18 cellular contexts compared by ENCODE assay signal in genomic region chr2:75986617-75987016, GRCh38.
A peak's percentile ranks its signal among the peaks of the same experiment; 100 is the strongest.
DNase-seq lines count a peak whose midpoint lies in the region; FAIRE-seq and TF ChIP-seq lines count a peak whose summit lies in the region.
"Had no signal": no experiment of that assay in that cellular context is flagged by ENCODE, and none has a peak within 500 bp of the region (broad histone marks: within the 10 kb centered on the region; RNA-seq: fewer than 3 reads in every experiment).

No MANE protein-coding gene starts in this region.

- H4K91ac ChIP-seq in H1 (replicated peaks; ENCODE audit: insufficient read length, low read length) = no peak overlapping the region

- H2AK5ac ChIP-seq in H1 (ENCODE audit: low read depth, low read length) = no peak overlapping the region

- peaks cover 49% of the 10 kb centered on the region for H3K4me1 Mint-ChIP-seq in neural crest cell
- H3K4me1 Mint-ChIP-seq in activated CD4-positive, alpha-beta T cell treated with anti-CD3 and anti-CD28 coated beads, Interleukin-2, amount 10 ng/mL, durations not matched to agents 24 days and 14 days = no peaks in the 10 kb centered on the region
- H3K4me1 Mint-ChIP-seq: B cell had no signal

- H3K79me2 ChIP-seq in H1 (ENCODE audit: control insufficient read depth in 1 of 2, insufficient read depth in 2 of 2, low read length in 2 of 2) = no peaks in the 10 kb centered on the region

- no peaks in the 10 kb centered on the region for H3K79me1 ChIP-seq in H1 (ENCODE audit: low read depth, low read length)

- no peak overlapping the region for H2BK120ac ChIP-seq in H1 (replicated peaks; ENCODE audit: low read depth, low read length)

- no peak overlapping the region for H2BK15ac ChIP-seq in H1 (ENCODE audit: low read length)

- peaks cover 11% of the 10 kb centered on the region for H3K9me3 Mint-ChIP-seq in neural crest cell
- no peaks in the 10 kb centered on the region for H3K9me3 Mint-ChIP-seq in activated CD4-positive, alpha-beta T cell treated with anti-CD3 and anti-CD28 coated beads, Interleukin-2, amount 10 ng/mL, durations not matched to agents 24 days and 14 days

- POLR2A ChIA-PET in A673 (lab: Charles Lee; ENCODE audit: low non-redundant PET) = no interaction called here
- POLR2A ChIA-PET in H1 (lab: Charles Lee; ENCODE audit: partially characterized antibody) = no interaction called here
- POLR2A ChIA-PET in HEK293T (lab: Yijun Ruan, JAX) = no interaction called here

- TF ChIP-seq CTCF in A673 (conservative IDR thresholded peaks at IDR 0.05; ENCODE audit: low read depth, low read length) (no peak), H1 (IDR thresholded peaks at IDR 0.05; ENCODE audit: control extremely low read depth in 1 of 3, insufficient read depth in 1 of 3, low read depth in 1 of 3, low read length in 3 of 3) (no peak), neural crest cell (conservative IDR thresholded peaks at IDR 0.05) (no peak)

- peak overlapping the region; percentile 79 for H3K27ac Mint-ChIP-seq in neural crest cell (ENCODE audit: unreplicated experiment)
- H3K27ac Mint-ChIP-seq in activated CD4-positive, alpha-beta T cell treated with anti-CD3 and anti-CD28 coated beads, Interleukin-2, amount 10 ng/mL, durations not matched to agents 24 days and 14 days = no peak overlapping the region
- H3K27ac Mint-ChIP-seq: B cell; CD4-positive, alpha-beta T cell had no signal

- intact Hi-C loops in A673 (cut with micrococcal nuclease; ENCODE audit: unreplicated experiment) = no loop called here
- intact Hi-C loops in activated CD4-positive, alpha-beta T cell treated with anti-CD3 and anti-CD28 coated beads, Interleukin-2, amount 10 ng/mL, durations not matched to agents 24 days and 14 days (cut with micrococcal nuclease) = no loop called here

- no peak overlapping the region for H3K4ac ChIP-seq in H1 (replicated peaks; ENCODE audit: insufficient read length, low read depth, low read length)

- peak overlapping the region; percentile 31 for H3K4me3 Mint-ChIP-seq in neural crest cell
- no peak overlapping the region for H3K4me3 Mint-ChIP-seq in activated CD4-positive, alpha-beta T cell treated with anti-CD3 and anti-CD28 coated beads, Interleukin-2, amount 10 ng/mL, durations not matched to agents 24 days and 14 days
- H3K4me3 Mint-ChIP-seq: B cell; CD4-positive, alpha-beta T cell had no signal

- no peak overlapping the region for H3K23ac ChIP-seq in H1 (ENCODE audit: insufficient read length)

- H3K36me3 ChIP-seq in A673 (ENCODE audit: insufficient read depth, low read length, poor library complexity, severe bottlenecking) (no peaks in the 10 kb centered on the region), HAP-1 (replicated peaks) (no peaks in the 10 kb centered on the region), H1 (ENCODE audit: control insufficient read depth in 2 of 4, insufficient read depth in 4 of 4, low read length in 3 of 4) (no peaks in the 10 kb centered on the region)

- no peaks in the 10 kb centered on the region for H3K9me3 ChIP-seq in A673 (ENCODE audit: low read depth, low read length, poor library complexity, severe bottlenecking)
- H3K9me3 ChIP-seq in HAP-1 = no peaks in the 10 kb centered on the region
- H3K9me3 ChIP-seq in H1 (ENCODE audit: insufficient read depth in 2 of 2, low read depth in 1 of 2, low read length in 1 of 2) = peaks cover 3 to 4% of the 10 kb centered on the region in 2 experiments; a peak in 1 of 4 replicates

- no peak overlapping the region for H2BK20ac ChIP-seq in H1 (ENCODE audit: low read length)

- H3K36me3 Mint-ChIP-seq in neural crest cell (ENCODE audit: low read depth) = peaks cover 20% of the 10 kb centered on the region
- no peaks in the 10 kb centered on the region for H3K36me3 Mint-ChIP-seq in activated CD4-positive, alpha-beta T cell treated with anti-CD3 and anti-CD28 coated beads, Interleukin-2, amount 10 ng/mL, durations not matched to agents 24 days and 14 days (ENCODE audit: low read depth)

- H2AFZ ChIP-seq in H1 (ENCODE audit: low read length) = 0 out of 2 replicates have a peak overlapping the region, but pooled peaks have one; percentile 33

- H3K4me3 ChIP-seq in A673 (ENCODE audit: low read depth, low read length, poor library complexity, severe bottlenecking) = no peak overlapping the region
- no peak overlapping the region for H3K4me3 ChIP-seq in HAP-1
- no peak overlapping the region for H3K4me3 ChIP-seq in H1 (ENCODE audit: extremely low read depth in 1 of 4, insufficient read depth in 2 of 4, low read depth in 3 of 4, low read length in 4 of 4)

- DNase-seq in A673 (ENCODE audit: low spot score) (peak; percentile 75), HAP-1 (ENCODE audit: low spot score in 2 of 2) (peak; percentile 69 to 90), H1 (ENCODE audit: low read depth in 1 of 2, low spot score in 2 of 2) (no peak), neural crest cell (ENCODE audit: low read depth, low spot score) (no peak), HEK293T (ENCODE audit: extremely low spot score) (no peak), RKO (ENCODE audit: low spot score) (no peak), T-helper 9 cell (no peak)
- DNase-seq in activated CD4-positive, alpha-beta T cell treated with anti-CD3 and anti-CD28 coated beads, Interleukin-2, amount 10 ng/mL, durations not matched to agents 24 days and 14 days = no peak
- DNase-seq: C1 segment of cervical spinal cord; CD4-positive, alpha-beta T cell; DMS153; DMS79 treated with DMSO at 0.1 percent for 48 hours; GF-D8; GOT3; HCEC 1CT; IMR-90 had no signal

- WGBS in H1 (ENCODE audit: extremely low coverage in 1 of 2, insufficient coverage in 1 of 2, insufficient read length in 1 of 2, insufficient replicate concordance in 2 of 2, low coverage in 1 of 2, low lambda C conversion rate in 2 of 2, missing lambda C conversion rate in 1 of 2), 2 experiments = 83% methylated on average over 4 of the region's 4 CpGs; no CpG with 5 or more reads in 1 of the 2 experiments

- TF ChIP-seq RAD21 in H1 (IDR thresholded peaks at IDR 0.05 in 1 of 2, conservative IDR thresholded peaks at IDR 0.05 in 1 of 2; ENCODE audit: low read depth in 2 of 2, low read length in 2 of 2) = no peak

- H3K27me3 Mint-ChIP-seq in neural crest cell (ENCODE audit: low read depth) = no peaks in the 10 kb centered on the region
- H3K27me3 Mint-ChIP-seq in activated CD4-positive, alpha-beta T cell treated with anti-CD3 and anti-CD28 coated beads, Interleukin-2, amount 10 ng/mL, durations not matched to agents 24 days and 14 days = no peaks in the 10 kb centered on the region
- H3K27me3 Mint-ChIP-seq: B cell; CD4-positive, alpha-beta T cell had no signal

- no peak overlapping the region for H3K9ac ChIP-seq in H1 (replicated peaks in 1 of 4; ENCODE audit: extremely low read depth in 1 of 4, low read depth in 3 of 4, low read length in 3 of 4)

- FAIRE-seq in H1 (lab: Jason Lieb, UNC) = no peak
- FAIRE-seq: GM19239 had no signal

- no peak overlapping the region for H4K8ac ChIP-seq in H1 (ENCODE audit: extremely low read depth, insufficient read depth, low read length)

- no peak overlapping the region for H4K5ac ChIP-seq in H1 (ENCODE audit: insufficient read length, low read depth, low read length)

- no peak overlapping the region for H2BK5ac ChIP-seq in H1 (ENCODE audit: low read depth, low read length)

- in situ Hi-C loops in HAP-1 (cut with MboI; ENCODE audit: low sequenced_read_pairs) = no loop called here

- H2BK12ac ChIP-seq in H1 (ENCODE audit: low read depth, low read length) = no peak overlapping the region

- CTCF ChIA-PET in A673 (lab: Charles Lee) = no interaction called here
- CTCF ChIA-PET in H1 (lab: Charles Lee; ENCODE audit: partially characterized antibody) = interaction anchor here (0.5 to 0.7 kb wide), 2 partner anchors 354 to 1133 kb away, joined by 3 read pairs; no protein-coding TSS in a partner anchor
- CTCF ChIA-PET in HEK293T (lab: Yijun Ruan, JAX) = no interaction called here

- H3K4me2 ChIP-seq in H1 (ENCODE audit: insufficient read depth in 1 of 2, low read depth in 2 of 2, low read length in 2 of 2) = no peak overlapping the region

- no peak overlapping the region for H3K14ac ChIP-seq in H1 (ENCODE audit: insufficient read length)

- H3K56ac ChIP-seq in H1 (replicated peaks; ENCODE audit: insufficient read length, low read depth, low read length) = no peak overlapping the region

- no peak overlapping the region for H3K27ac ChIP-seq in A673 (ENCODE audit: low read depth, low read length, poor library complexity, severe bottlenecking)
- H3K27ac ChIP-seq in H1 (ENCODE audit: low read depth, low read length) = no peak overlapping the region

- H3K23me2 ChIP-seq in H1 (ENCODE audit: low read depth, low read length) = no peaks in the 10 kb centered on the region

- TF ChIP-seq POLR2A in H1 (IDR thresholded peaks at IDR 0.05; ENCODE audit: control extremely low read depth in 1 of 2, low read depth in 2 of 2, low read length in 2 of 2) = no peak

- H3K4me1 ChIP-seq in A673 (ENCODE audit: insufficient read depth, low read length, poor library complexity, severe bottlenecking) (peaks cover 33% of the 10 kb centered on the region), HAP-1 (peaks cover 12% of the 10 kb centered on the region), H1 (replicated peaks in 1 of 4; ENCODE audit: control insufficient read depth in 3 of 4, insufficient read depth in 4 of 4, low read length in 3 of 4) (0 out of 7 replicates have a peak, but pooled peaks cover 0 to 2% (median 0%) of the 10 kb centered on the region in 4 experiments)

- H3K27me3 ChIP-seq in A673 (replicated peaks; ENCODE audit: insufficient read depth, low read depth, low read length, poor library complexity) = no peaks in the 10 kb centered on the region
- H3K27me3 ChIP-seq in HAP-1 (ENCODE audit: low read depth) = no peaks in the 10 kb centered on the region
- H3K27me3 ChIP-seq in H1 (replicated peaks in 1 of 4; ENCODE audit: control insufficient read depth in 3 of 4, extremely low read depth in 1 of 4, insufficient read depth in 3 of 4, low read length in 3 of 4) = no peaks in the 10 kb centered on the region

- H3K18ac ChIP-seq in H1 (ENCODE audit: extremely low read depth, low read length) = no peak overlapping the region

- no peak for TF ChIP-seq EP300 in H1 (IDR thresholded peaks at IDR 0.05; ENCODE audit: borderline replicate concordance in 1 of 2, low read depth in 2 of 2, low read length in 2 of 2)

- H4K20me1 ChIP-seq in H1 (replicated peaks in 1 of 2; ENCODE audit: control insufficient read depth in 1 of 2, insufficient read depth in 2 of 2, low read length in 2 of 2) = no peaks in the 10 kb centered on the region

- no TSS peak for BruUV-seq in A673 (replicated peaks; lab: Mats Ljungman, UMichigan)

TF ChIP-seq in H1, 55 proteins besides CTCF, POLR2A, EP300 and RAD21 (continues in another document):
- TF ChIP-seq NRF1 (IDR thresholded peaks at IDR 0.05; ENCODE audit: low read depth, low read length) = no peak
- TF ChIP-seq TCF12 (IDR thresholded peaks at IDR 0.05; ENCODE audit: low read depth, low read length) = no peak

TF ChIP-seq in HEK293T, 16 proteins besides CTCF, POLR2A, EP300 and RAD21:
- TF ChIP-seq L3MBTL2 (conservative IDR thresholded peaks at IDR 0.05) (no peak), ELF4 (IDR thresholded peaks at IDR 0.05) (no peak), BHLHE40 (IDR thresholded peaks at IDR 0.05; ENCODE audit: borderline replicate concordance) (no peak), LEF1 (IDR thresholded peaks at IDR 0.05; ENCODE audit: borderline replicate concordance) (no peak)

Comparison
In these comparisons a context has a peak if more than half of its experiments do, and no peak if none do; other contexts are left out.
1. DNase-seq: peak in A673 (single experiment) and HAP-1 (2 of 2); none in H1 (0 of 2), neural crest cell (single experiment), HEK293T (single experiment), activated CD4-positive, alpha-beta T cell treated with anti-CD3 and anti-CD28 coated beads, Interleukin-2, amount 10 ng/mL, durations not matched to agents 24 days and 14 days (single experiment), RKO (single experiment) and T-helper 9 cell (single experiment).